Comparison of ENCODE assay signal across 10 cellular contexts in genomic region chr7:93178213-93178612, GRCh38. TPM values are rescaled to one million over a fixed set of nuclear protein-coding genes. Genes with fewer than 3 reads are reported as not detected.
A peak's percentile ranks its signal among the peaks of the same experiment; 100 is the strongest.
DNase-seq lines count a peak whose midpoint lies in the region; ATAC-seq and TF ChIP-seq lines count a peak whose summit lies in the region.
"Had no signal": no experiment of that assay in that cellular context is flagged by ENCODE, and none has a peak within 500 bp of the region (broad histone marks: within the 10 kb centered on the region; RNA-seq: fewer than 3 reads in every experiment).

No MANE protein-coding gene starts in this region.

- H3K4me2 ChIP-seq in neural cell (ENCODE audit: low read length): no peak overlapping the region

- intact Hi-C loops in MCF 10A (cut with micrococcal nuclease): loop anchor here (1.0 to 10.0 kb wide), 3 partner anchors 50 to 371 kb away; no protein-coding TSS in a partner anchor

- no peaks in the 10 kb centered on the region for H3K4me1 Mint-ChIP-seq in MCF 10A (ENCODE audit: insufficient read depth, unreplicated experiment)
- peaks cover 7% of the 10 kb centered on the region for H3K4me1 Mint-ChIP-seq in stimulated activated effector memory CD8-positive, alpha-beta T cell treated with anti-CD3 and anti-CD28 coated beads, Interleukin-12 subunit alpha, Interleukin-12 subunit beta, amount 100 ng/mL, for 72 hours

- no peaks in the 10 kb centered on the region for H3K9me3 ChIP-seq in neural cell (ENCODE audit: low read length)
- H3K9me3 ChIP-seq: SJCRH30 had no signal

- CTCF ChIA-PET in MCF 10A (lab: Yijun Ruan, JAX): interaction anchor here (0.6 to 2.2 kb wide), 5 partner anchors 20 to 607 kb away, joined by 3 to 9 read pairs (median 3); no protein-coding TSS in a partner anchor

- H2AFZ ChIP-seq in neural cell (ENCODE audit: low read depth, low read length): no peak overlapping the region

- DNase-seq in G401 (ENCODE audit: low spot score): peak; percentile 10
- peak; percentile 89 for DNase-seq in NCI-H1694 treated with DMSO at 0.1 percent for 48 hours (lab: John Stamatoyannopoulos, UW)
- no peak for DNase-seq in MCF 10A (ENCODE audit: unreplicated experiment)
- no peak for DNase-seq in stimulated activated effector memory CD8-positive, alpha-beta T cell treated with anti-CD3 and anti-CD28 coated beads, Interleukin-12 subunit alpha, Interleukin-12 subunit beta, amount 100 ng/mL, for 72 hours (ENCODE audit: low spot score in 2 of 2)
- no peak for DNase-seq in mesenteric fat pad (ENCODE audit: low spot score)
- no peak for DNase-seq in occipital lobe (lab: John Stamatoyannopoulos, UW)
- DNase-seq: activated naive CD4-positive, alpha-beta T cell treated with anti-CD3 and anti-CD28 coated beads, Interleukin-2, amount 50 U/mL, for 16 hours had no signal

- no peaks in the 10 kb centered on the region for H3K36me3 ChIP-seq in neural cell (ENCODE audit: insufficient read depth, low read length)
- H3K36me3 ChIP-seq: SJCRH30 had no signal

- H3K36me3 Mint-ChIP-seq in MCF 10A (ENCODE audit: insufficient read depth, unreplicated experiment): no peaks in the 10 kb centered on the region
- H3K36me3 Mint-ChIP-seq in stimulated activated effector memory CD8-positive, alpha-beta T cell treated with anti-CD3 and anti-CD28 coated beads, Interleukin-12 subunit alpha, Interleukin-12 subunit beta, amount 100 ng/mL, for 72 hours: no peaks in the 10 kb centered on the region

- no peaks in the 10 kb centered on the region for H3K9me2 ChIP-seq in neural cell (ENCODE audit: insufficient read depth, low read length)

- no peaks in the 10 kb centered on the region for H3K79me2 ChIP-seq in neural cell (replicated peaks; ENCODE audit: insufficient read depth, low read length)

- in situ Hi-C loops in G401 (cut with HindIII; ENCODE audit: low sequenced_read_pairs): no loop called here

- H3K4me3 ChIP-seq in neural cell (ENCODE audit: low read length): no peak overlapping the region
- H3K4me3 ChIP-seq: SJCRH30 had no signal

- no peak overlapping the region for H3K9ac ChIP-seq in neural cell (ENCODE audit: low read length)

- H3K4me3 Mint-ChIP-seq in MCF 10A (ENCODE audit: unreplicated experiment): no peak overlapping the region
- H3K4me3 Mint-ChIP-seq in stimulated activated effector memory CD8-positive, alpha-beta T cell treated with anti-CD3 and anti-CD28 coated beads, Interleukin-12 subunit alpha, Interleukin-12 subunit beta, amount 100 ng/mL, for 72 hours: no peak overlapping the region

- H4K20me1 ChIP-seq in neural cell (ENCODE audit: insufficient read depth): no peaks in the 10 kb centered on the region

- no peaks in the 10 kb centered on the region for H3K9me3 Mint-ChIP-seq in MCF 10A (ENCODE audit: unreplicated experiment)
- no peaks in the 10 kb centered on the region for H3K9me3 Mint-ChIP-seq in stimulated activated effector memory CD8-positive, alpha-beta T cell treated with anti-CD3 and anti-CD28 coated beads, Interleukin-12 subunit alpha, Interleukin-12 subunit beta, amount 100 ng/mL, for 72 hours

- no peak overlapping the region for H3K27ac Mint-ChIP-seq in MCF 10A (ENCODE audit: low read depth, unreplicated experiment)
- H3K27ac Mint-ChIP-seq in stimulated activated effector memory CD8-positive, alpha-beta T cell treated with anti-CD3 and anti-CD28 coated beads, Interleukin-12 subunit alpha, Interleukin-12 subunit beta, amount 100 ng/mL, for 72 hours: no peak overlapping the region

- no peak overlapping the region for H3K27ac ChIP-seq in neural cell (ENCODE audit: low read length)
- H3K27ac ChIP-seq: SJCRH30 had no signal

- H3K27me3 Mint-ChIP-seq in MCF 10A (ENCODE audit: insufficient read depth, unreplicated experiment): peaks cover 64% of the 10 kb centered on the region

- ATAC-seq in GM21737 (IDR thresholded peaks at IDR 0.05; ENCODE audit: unreplicated experiment): no peak
- no peak for ATAC-seq in stimulated activated effector memory CD8-positive, alpha-beta T cell treated with anti-CD3 and anti-CD28 coated beads, Interleukin-12 subunit alpha, Interleukin-12 subunit beta, amount 100 ng/mL, for 72 hours

- no peaks in the 10 kb centered on the region for H3F3A ChIP-seq in neural cell (ENCODE audit: insufficient read depth, low read length, poor library complexity, severe bottlenecking)

- POLR2A ChIA-PET in MCF 10A (lab: Yijun Ruan, JAX): interaction anchor here (0.6 kb wide), 1 partner anchor 701 kb away, joined by 3 read pairs; no protein-coding TSS in a partner anchor

- TF ChIP-seq RAD21 in neural cell (conservative IDR thresholded peaks at IDR 0.05): peak; percentile 62

- no peaks in the 10 kb centered on the region for H3K27me3 ChIP-seq in neural cell (ENCODE audit: insufficient read depth, low read depth, low read length)
- H3K27me3 ChIP-seq: SJCRH30 had no signal

- TF ChIP-seq CTCF in MCF 10A (IDR thresholded peaks at IDR 0.05; ENCODE audit: unreplicated experiment): peak; percentile 40
- TF ChIP-seq CTCF in neural cell (IDR thresholded peaks at IDR 0.05; ENCODE audit: poor library complexity, severe bottlenecking): peak; percentile 49

- no TSS peak for BruUV-seq in MCF 10A (replicated peaks; lab: Mats Ljungman, UMichigan)

- no peak for TF ChIP-seq EP300 in neural cell (conservative IDR thresholded peaks at IDR 0.05; ENCODE audit: poor library complexity, severe bottlenecking)

TF ChIP-seq in neural cell, 6 proteins besides CTCF, POLR2A, EP300 and RAD21:
- TF ChIP-seq SMC3 (conservative IDR thresholded peaks at IDR 0.05; ENCODE audit: poor library complexity) (peak; percentile 38), EZH2 (IDR thresholded peaks at IDR 0.05; ENCODE audit: borderline replicate concordance, insufficient read depth, low read length, poor library complexity, severe bottlenecking) (no peak)

RNA-seq across cellular contexts. Expression of gene SAMD9L, which starts 30.0 kb away (rescaled TPM):
- not detected in 2 replicates for total RNA-seq in G401 (2014; rRNA removed; shearing (Covaris generic))
- 1.5 and 3.9 TPM in 2 replicates for total RNA-seq in MCF 10A (2022)
- 0.10 TPM in 1 of 2 replicates, not detected in the other for polyA plus RNA-seq in neural cell
- polyA minus RNA-seq in neural cell: not detected in 2 replicates
- total RNA-seq in mesenteric fat pad: 12.4 TPM
- 3.7 TPM for total RNA-seq in occipital lobe

RNA-seq across cellular contexts. Expression of gene HEPACAM2, which starts 48.1 kb away (rescaled TPM):
- not detected in 2 replicates for total RNA-seq in G401 (2014; rRNA removed; shearing (Covaris generic))
- not detected in 2 replicates for total RNA-seq in MCF 10A (2022)
- polyA plus RNA-seq in neural cell: 0.24 and 0.35 TPM in 2 replicates
- 0.73 TPM in 1 of 2 replicates, not detected in the other for polyA minus RNA-seq in neural cell
- not detected for total RNA-seq in mesenteric fat pad
- total RNA-seq in occipital lobe: not detected

RNA-seq across cellular contexts. Expression of gene VPS50, which starts 54.0 kb away (rescaled TPM):
- 10.6 and 24.6 TPM in 2 replicates for total RNA-seq in G401 (2014; rRNA removed; shearing (Covaris generic))
- total RNA-seq in MCF 10A (2022) (15.2 and 22.4 TPM in 2 replicates), mesenteric fat pad (14.7 TPM), occipital lobe (134 TPM)
- 58.2 and 61.9 TPM in 2 replicates for polyA plus RNA-seq in neural cell
- polyA minus RNA-seq in neural cell: 117 and 126 TPM in 2 replicates

Comparison
In these comparisons a context has a peak if more than half of its experiments do, and no peak if none do; other contexts are left out.
1. DNase-seq: peak in G401 (single experiment) and NCI-H1694 treated with DMSO at 0.1 percent for 48 hours (single experiment); none in MCF 10A (single experiment), stimulated activated effector memory CD8-positive, alpha-beta T cell treated with anti-CD3 and anti-CD28 coated beads, Interleukin-12 subunit alpha, Interleukin-12 subunit beta, amount 100 ng/mL, for 72 hours (0 of 2), mesenteric fat pad (single experiment) and occipital lobe (single experiment).